Comparison of ENCODE assay signal across 9 cellular contexts in genomic region chr15:69299451-69300128, GRCh38. TPM values are rescaled to one million over a fixed set of nuclear protein-coding genes. Genes with fewer than 3 reads are reported as not detected.
DNase-seq lines count a peak whose midpoint lies in the region; ATAC-seq, FAIRE-seq and TF ChIP-seq lines count a peak whose summit lies in the region.
"Had no signal": no experiment of that assay in that cellular context is flagged by ENCODE, and none has a peak within 500 bp of the region (broad histone marks: within the 10 kb centered on the region; RNA-seq: fewer than 3 reads in every experiment).

No MANE protein-coding gene starts in this region.

- H3K27me3 Mint-ChIP-seq in naive thymus-derived CD8-positive, alpha-beta T cell: peaks cover 29 to 80% (median 62%) of the 10 kb centered on the region in 5 donors

- CTCF ChIA-PET in A673 (lab: Charles Lee): interaction anchor here (0.6 kb wide), 1 partner anchor 57 kb away, joined by 3 read pairs; no protein-coding TSS in a partner anchor
- CTCF ChIA-PET in endothelial cell of umbilical vein (lab: Charles Lee): interaction anchor here (0.6 kb wide), 2 partner anchors 11 to 13 kb away, joined by 3 read pairs; no protein-coding TSS in a partner anchor

- peaks cover 0 to 2% (median 0%) of the 10 kb centered on the region in 3 donors for H3K36me3 Mint-ChIP-seq in naive thymus-derived CD8-positive, alpha-beta T cell

- H3K9me3 Mint-ChIP-seq in naive thymus-derived CD8-positive, alpha-beta T cell: peaks cover 0 to 2% (median 0%) of the 10 kb centered on the region in 9 donors

- no peak overlapping the region for H3K27ac Mint-ChIP-seq in naive thymus-derived CD8-positive, alpha-beta T cell

- H4K20me1 ChIP-seq in endothelial cell of umbilical vein (replicated peaks; ENCODE audit: control insufficient read depth, extremely low read depth, insufficient read depth, low read length): no peaks in the 10 kb centered on the region

- H3K4me2 ChIP-seq in endothelial cell of umbilical vein (ENCODE audit: insufficient read depth, low read length): peak overlapping the region; percentile 62

- H3K79me2 ChIP-seq in endothelial cell of umbilical vein (ENCODE audit: control insufficient read depth, insufficient read depth, low read length): no peaks in the 10 kb centered on the region

- 9% methylated on average over 20 of the region's 20 CpGs for WGBS in HUES64

- BruUV-seq in A673 (replicated peaks; lab: Mats Ljungman, UMichigan): TSS peak; percentile 56
- BruUV-seq in endothelial cell of umbilical vein (replicated peaks; lab: Mats Ljungman, UMichigan): no TSS peak

- peaks cover 2 to 7% (median 5%) of the 10 kb centered on the region in 4 donors for H3K4me1 Mint-ChIP-seq in naive thymus-derived CD8-positive, alpha-beta T cell

- no peak overlapping the region for H2AFZ ChIP-seq in endothelial cell of umbilical vein (ENCODE audit: low read depth, low read length)

- H3K9ac ChIP-seq in HUES64 (ENCODE audit: low read depth, low read length) (no peak overlapping the region), endothelial cell of umbilical vein (replicated peaks; ENCODE audit: extremely low read depth, insufficient read depth, low read length) (no peak overlapping the region)

- peak overlapping the region in 6 of 10 donors; percentile 15 to 41 (median 29) for H3K4me3 Mint-ChIP-seq in naive thymus-derived CD8-positive, alpha-beta T cell

- ATAC-seq in naive thymus-derived CD8-positive, alpha-beta T cell: no peak
- ATAC-seq in HG02678 (IDR thresholded peaks at IDR 0.05; ENCODE audit: unreplicated experiment) (no peak), HG02571 (IDR thresholded peaks at IDR 0.05; ENCODE audit: unreplicated experiment) (no peak)

- TF ChIP-seq CTCF in A673 (conservative IDR thresholded peaks at IDR 0.05; ENCODE audit: low read depth, low read length) (no peak), endothelial cell of umbilical vein (IDR thresholded peaks at IDR 0.05; ENCODE audit: extremely low read depth in 1 of 2, insufficient read depth in 1 of 2, low read depth in 1 of 2, low read length in 2 of 2) (no peak)

- dilution Hi-C loops in endothelial cell of umbilical vein (cut with MboI; ENCODE audit: extremely low pct_ligation_motif_present, low sequenced_read_pairs): no loop called here

- POLR2A ChIA-PET in A673 (lab: Charles Lee; ENCODE audit: low non-redundant PET) (no interaction called here), endothelial cell of umbilical vein (lab: Charles Lee) (no interaction called here)
- POLR2A ChIA-PET in naive thymus-derived CD8-positive, alpha-beta T cell (lab: Charles Lee): no interaction called here

- DNase-seq in A673 (ENCODE audit: low spot score) (no peak), endothelial cell of umbilical vein (ENCODE audit: low read depth, low spot score) (no peak), HK-2 (ENCODE audit: unreplicated experiment) (no peak)
- no peak for DNase-seq in naive thymus-derived CD8-positive, alpha-beta T cell
- DNase-seq in central memory CD4-positive, alpha-beta T cell: no peak
- DNase-seq: NK-92 treated with Interleukin-12 subunit alpha and Interleukin-12 subunit beta, amount 100 ng/mL, for 24 hours had no signal

- FAIRE-seq in endothelial cell of umbilical vein (lab: Jason Lieb, UNC): no peak

- H3K4me3 ChIP-seq in A673 (ENCODE audit: low read depth, low read length, poor library complexity, severe bottlenecking) (peak overlapping the region; percentile 71), HUES64 (ENCODE audit: low read length) (peak overlapping the region; percentile 61), endothelial cell of umbilical vein (replicated peaks in 1 of 3; ENCODE audit: insufficient read depth in 1 of 3, low read depth in 1 of 3, low read length in 3 of 3) (peak overlapping the region in 1 of 3 experiments; percentile 38)

- H3K27ac ChIP-seq in A673 (ENCODE audit: low read depth, low read length, poor library complexity, severe bottlenecking): no peak overlapping the region
- no peak overlapping the region for H3K27ac ChIP-seq in HUES64 (ENCODE audit: low read depth, low read length)
- no peak overlapping the region for H3K27ac ChIP-seq in endothelial cell of umbilical vein (ENCODE audit: insufficient read depth, low read depth, low read length)

- H3K9me3 ChIP-seq in A673 (ENCODE audit: low read depth, low read length, poor library complexity, severe bottlenecking): no peaks in the 10 kb centered on the region
- H3K9me3 ChIP-seq in HUES64 (ENCODE audit: insufficient read depth, low read depth, low read length): no peaks in the 10 kb centered on the region
- no peaks in the 10 kb centered on the region for H3K9me3 ChIP-seq in endothelial cell of umbilical vein (replicated peaks; ENCODE audit: control insufficient read depth, insufficient read depth, low read length)

- H3K4me1 ChIP-seq in A673 (ENCODE audit: insufficient read depth, low read length, poor library complexity, severe bottlenecking): peaks cover 22% of the 10 kb centered on the region
- H3K4me1 ChIP-seq in HUES64 (ENCODE audit: insufficient read depth, low read length): peaks cover 11% of the 10 kb centered on the region
- H3K4me1 ChIP-seq in endothelial cell of umbilical vein (ENCODE audit: control insufficient read depth, extremely low read depth, insufficient read depth, low read length): no peaks in the 10 kb centered on the region

- no peaks in the 10 kb centered on the region for H3K27me3 ChIP-seq in A673 (replicated peaks; ENCODE audit: insufficient read depth, low read depth, low read length, poor library complexity)
- peaks cover 42% of the 10 kb centered on the region for H3K27me3 ChIP-seq in HUES64 (ENCODE audit: insufficient read depth, low read length)
- peaks cover 24 to 26% of the 10 kb centered on the region in 2 experiments for H3K27me3 ChIP-seq in endothelial cell of umbilical vein (ENCODE audit: control insufficient read depth in 2 of 2, insufficient read depth in 2 of 2, low read length in 2 of 2)

- H3K36me3 ChIP-seq in A673 (ENCODE audit: insufficient read depth, low read length, poor library complexity, severe bottlenecking) (no peaks in the 10 kb centered on the region), HUES64 (ENCODE audit: insufficient read depth, low read length) (no peaks in the 10 kb centered on the region), endothelial cell of umbilical vein (ENCODE audit: control insufficient read depth in 2 of 2, extremely low read depth in 1 of 2, insufficient read depth in 2 of 2, low read length in 2 of 2) (no peaks in the 10 kb centered on the region)

- intact Hi-C loops in A673 (cut with micrococcal nuclease; ENCODE audit: unreplicated experiment) (no loop called here), endothelial cell of umbilical vein (cut with micrococcal nuclease) (no loop called here)

- no peak for TF ChIP-seq POLR2A in endothelial cell of umbilical vein (IDR thresholded peaks at IDR 0.05; ENCODE audit: low read depth, low read length)

- H3K9me1 ChIP-seq in endothelial cell of umbilical vein (replicated peaks; ENCODE audit: control insufficient read depth, extremely low read depth, insufficient read depth, low read length): no peaks in the 10 kb centered on the region

TF ChIP-seq in endothelial cell of umbilical vein, 7 proteins besides CTCF, POLR2A, EP300 and RAD21:
- TF ChIP-seq POLR2AphosphoS5 (IDR thresholded peaks at IDR 0.05; ENCODE audit: insufficient read depth, low read depth, low read length): no peak
- TF ChIP-seq GATA2 (IDR thresholded peaks at IDR 0.05; ENCODE audit: insufficient read depth, insufficient read length, low read depth, low read length): no peak
- peak; percentile 30 for TF ChIP-seq EZH2 (IDR thresholded peaks at IDR 0.05; ENCODE audit: borderline replicate concordance, low read depth, low read length, severe bottlenecking)
- TF ChIP-seq MYC (IDR thresholded peaks at IDR 0.05; ENCODE audit: low read depth, low read length): no peak
- TF ChIP-seq FOS (IDR thresholded peaks at IDR 0.05; ENCODE audit: borderline replicate concordance, insufficient read depth, low read length): no peak
- no peak for TF ChIP-seq MAX (IDR thresholded peaks at IDR 0.05; ENCODE audit: insufficient read depth, insufficient read length)
- no peak for TF ChIP-seq JUN (IDR thresholded peaks at IDR 0.05; ENCODE audit: borderline replicate concordance, insufficient read depth, insufficient read length, low read depth)

RNA-seq across cellular contexts. Expression of gene PAQR5, which starts 0.9 kb away (rescaled TPM):
- total RNA-seq in A673 (2021) (16.0 and 19.1 TPM in 2 replicates), endothelial cell of umbilical vein (0.09 TPM in 1 of 2 replicates, not detected in the other)
- polyA plus RNA-seq in HUES64 (2013, experiment 1 of 2): 3.2 TPM
- 3.3 TPM for polyA plus RNA-seq in HUES64 (2013, experiment 2 of 2)
- polyA plus RNA-seq in endothelial cell of umbilical vein: 0.08 and 0.21 TPM in 2 replicates
- polyA plus RNA-seq in endothelial cell of umbilical vein (2011; cell fraction: cytosol; rRNA removed): 0.03 TPM in 1 of 2 replicates, not detected in the other
- 0.12 and 0.14 TPM in 2 replicates for polyA plus RNA-seq in endothelial cell of umbilical vein (2011; cell fraction: nucleus; rRNA removed)
- 0.12 TPM in 2 replicates for polyA plus RNA-seq in endothelial cell of umbilical vein (2012)
- not detected in 2 replicates for polyA minus RNA-seq in endothelial cell of umbilical vein
- 26.3 TPM for polyA minus RNA-seq in endothelial cell of umbilical vein (2011; cell fraction: cytosol; rRNA and poly(A)+ RNA removed)
- polyA minus RNA-seq in endothelial cell of umbilical vein (2011; cell fraction: nucleus; rRNA and poly(A)+ RNA removed): not detected in 2 replicates
- not detected for total RNA-seq in naive thymus-derived CD8-positive, alpha-beta T cell
- polyA plus RNA-seq in naive thymus-derived CD8-positive, alpha-beta T cell: not detected

Comparison
In these comparisons a context has a peak if more than half of its experiments do, and no peak if none do; other contexts are left out.
1. RNA of gene PAQR5, which starts 0.9 kb away (total RNA-seq): 16.0 to 19.1 TPM in A673; not detected in naive thymus-derived CD8-positive, alpha-beta T cell and 0.09 TPM in endothelial cell of umbilical vein; every median in the first group is over 10 times any median in the second.